ENCODE assay signal across 12 cellular contexts in the genomic region with DNA sequence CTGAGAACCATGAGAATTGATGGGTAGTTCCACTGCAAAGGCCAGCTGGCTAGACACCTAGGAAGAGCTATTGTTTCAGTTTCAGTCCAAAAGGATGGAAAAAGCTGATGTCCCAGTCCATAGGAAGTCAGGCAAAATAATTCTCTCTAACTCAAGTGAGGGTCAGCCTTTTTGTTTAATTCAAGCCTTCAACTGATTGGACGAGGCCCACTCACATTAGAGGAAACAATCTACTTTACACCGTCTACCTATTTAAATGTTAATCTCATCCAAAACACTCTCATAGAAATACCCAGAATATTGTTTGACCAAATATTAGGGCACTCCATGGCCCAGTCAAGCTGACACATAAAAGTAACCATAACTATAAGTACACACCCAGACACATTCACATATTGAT. TPM values are rescaled to one million over a fixed set of nuclear protein-coding genes. Genes with fewer than 3 reads are reported as not detected.
"Had no signal": no experiment of that assay in that cellular context is flagged by ENCODE, and none has a peak within 500 bp of the region (broad histone marks: within the 10 kb centered on the region; RNA-seq: fewer than 3 reads in every experiment).

No MANE protein-coding gene starts in this region.

- H3K4me2 ChIP-seq: GM23338 had no signal

- H3K27ac ChIP-seq: GM23248 had no signal

- H3K36me3 ChIP-seq: HAP-1 had no signal

- H2AFZ ChIP-seq: GM23248, GM23338 had no signal

- H3K4me1 ChIP-seq: HAP-1 had no signal

- FAIRE-seq: H1, H54 had no signal

- ATAC-seq: GM23338, HCT116 had no signal

- DNase-seq: GM23248, GOT3, H7, H9, HCEC 1CT, HFFc6 had no signal

- H3K4me3 ChIP-seq: GM23248, GM23338, HAP-1 had no signal

- H3K9me3 ChIP-seq: HAP-1 had no signal

- H3K9ac ChIP-seq: GM23248 had no signal

RNA-seq across cellular contexts. Expression of gene CCL13, which starts 14.4 kb away (rescaled TPM):
- total RNA-seq: GM23248, GM23338, H1, H4, H7, H9, HFFc6 had no signal
- polyA plus RNA-seq: GM23248, GM23338, H1 had no signal

RNA-seq across cellular contexts. Expression of gene CCL1, which starts 21.1 kb away (rescaled TPM):
- total RNA-seq: GM23248, GM23338, H1, H4, H7, H9 had no signal
- polyA plus RNA-seq: GM23248, GM23338, H1 had no signal

RNA-seq across cellular contexts. Expression of gene CCL8, which starts 22.7 kb away (rescaled TPM):
- total RNA-seq: GM23248, GM23338, H1, H4, H7, H9, HFFc6 had no signal
- polyA plus RNA-seq: GM23248, GM23338, H1 had no signal

RNA-seq across cellular contexts. Expression of gene CCL11, which starts 56.4 kb away (rescaled TPM):
- total RNA-seq: GM23248, GM23338, H1, H4, H7, H9, HFFc6 had no signal
- polyA plus RNA-seq: GM23248, GM23338, H1 had no signal
